ENCODE assay signal across 30 cellular contexts in genomic region chr9:108584860-108585259, GRCh38.
"Had no signal": no experiment of that assay in that cellular context is flagged by ENCODE, and none has a peak within 500 bp of the region (broad histone marks: within the 10 kb centered on the region; RNA-seq: fewer than 3 reads in every experiment).

No MANE protein-coding gene starts in this region.

- H3K4me3 ChIP-seq: ascending aorta, body of pancreas, breast epithelium had no signal

- FAIRE-seq: TTC549 had no signal

- H3K27me3 ChIP-seq: ascending aorta, body of pancreas, brain microvascular endothelial cell, breast epithelium had no signal

- H3K4me1 ChIP-seq: ascending aorta, body of pancreas, breast epithelium had no signal

- H3K36me3 ChIP-seq: ascending aorta, brain microvascular endothelial cell, breast epithelium had no signal

- DNase-seq: activated B cell treated with CpG ODN at 0.5 μM for 24 hours; activated CD4-positive, alpha-beta memory T cell treated with anti-CD3 and anti-CD28 coated beads, Interleukin-2, amount 10 ng/mL, durations not matched to agents 7 days and 5 days; activated CD4-positive, alpha-beta T cell treated with anti-CD3 and anti-CD28 coated beads for 4 hours; activated CD4-positive, alpha-beta T cell treated with anti-CD3 and anti-CD28 coated beads, Interleukin-2, amount 10 ng/mL, durations not matched to agents 24 days and 14 days; activated CD4-positive, alpha-beta T cell treated with anti-CD3 and anti-CD28 coated beads, Interleukin-2, amount 50 U/mL, for 48 hours; activated CD4-positive, CD25-positive, alpha-beta regulatory T cell treated with anti-CD3 and anti-CD28 coated beads, Interleukin-2, amount 50 U/mL, for 72 hours; activated CD8-positive, alpha-beta memory T cell treated with anti-CD3 and anti-CD28 coated beads for 24 hours; activated CD8-positive, alpha-beta memory T cell treated with anti-CD3 and anti-CD28 coated beads, Interleukin-2, amount 10 ng/mL, durations not matched to agents 7 days and 5 days; activated CD8-positive, alpha-beta memory T cell treated with anti-CD3 and anti-CD28 coated beads, Interleukin-2, amount 50 U/mL, for 48 hours; activated CD8-positive, alpha-beta T cell treated with anti-CD3 and anti-CD28 coated beads, Interleukin-2, amount 10 ng/mL, durations not matched to agents 7 days and 5 days; activated effector memory CD4-positive, alpha-beta T cell treated with Interleukin-2 at 50 U/mL for 16 hours; activated gamma-delta T cell; activated naive CD4-positive, alpha-beta T cell treated with anti-CD3 and anti-CD28 coated beads, Interleukin-2, amount 10 ng/mL, durations not matched to agents 7 days and 5 days; activated naive CD4-positive, alpha-beta T cell treated with Interleukin-2 at 50 U/mL for 16 hours; activated naive CD8-positive, alpha-beta T cell treated with anti-CD3 and anti-CD28 coated beads, Interleukin-2, amount 10 ng/mL, durations not matched to agents 7 days and 5 days; activated naive CD8-positive, alpha-beta T cell treated with anti-CD3 and anti-CD28 coated beads, Interleukin-2, amount 50 U/mL, for 24 hours; activated T-cell treated with anti-CD3 and anti-CD28 coated beads, Interleukin-2, amount 50 U/mL, for 24 hours; activated T-cell treated with anti-CD3 and anti-CD28 coated beads, Interleukin-2, amount 50 U/mL, for 48 hours; amygdala; anterior cingulate cortex; body of pancreas; brain microvascular endothelial cell; central memory CD4-positive, alpha-beta T cell; T-helper 1 cell; T-helper 2 cell; T-helper 9 cell had no signal

- H3K9me3 ChIP-seq: ascending aorta, body of pancreas, breast epithelium had no signal

- H3K27ac ChIP-seq: ascending aorta, body of pancreas, brain microvascular endothelial cell, breast epithelium, VCaP had no signal

- ATAC-seq: activated CD8-positive, alpha-beta memory T cell treated with anti-CD3 and anti-CD28 coated beads, Interleukin-2, amount 10 ng/mL, durations not matched to agents 7 days and 5 days; activated CD8-positive, alpha-beta T cell treated with anti-CD3 and anti-CD28 coated beads, Interleukin-2, amount 10 ng/mL, durations not matched to agents 7 days and 5 days; activated naive CD8-positive, alpha-beta T cell treated with anti-CD3 and anti-CD28 coated beads, Interleukin-2, amount 50 U/mL, for 24 hours; body of pancreas had no signal
